8 cellular contexts compared by ENCODE assay signal in genomic region chr9:123326662-123327093, GRCh38. TPM values are rescaled to one million over a fixed set of nuclear protein-coding genes. Genes with fewer than 3 reads are reported as not detected.
DNase-seq lines count a peak whose midpoint lies in the region; ATAC-seq and TF ChIP-seq lines count a peak whose summit lies in the region.

No MANE protein-coding gene starts in this region.

- DNase-seq in astrocyte of the spinal cord (ENCODE audit: low read depth, low spot score) (peak; percentile 8), skeletal muscle cell (ENCODE audit: low read depth) (no peak), right cardiac atrium (no peak), T-helper 1 cell (no peak)
- no peak for DNase-seq in CD4-positive, alpha-beta memory T cell
- DNase-seq in activated effector memory CD4-positive, alpha-beta T cell treated with Interleukin-2 at 50 U/mL for 16 hours: no peak

- no peak for TF ChIP-seq CTCF in astrocyte of the spinal cord (IDR thresholded peaks at IDR 0.05; ENCODE audit: low read depth, low read length)

- POLR2A ChIA-PET in CD4-positive, alpha-beta memory T cell (lab: Charles Lee; ENCODE audit: partially characterized antibody): interaction anchor here (1.1 kb wide), 1 partner anchor 13 kb away, joined by 3 read pairs; no protein-coding TSS in a partner anchor

- no peaks in the 10 kb centered on the region for H3K36me3 Mint-ChIP-seq in CD4-positive, alpha-beta memory T cell

- no peak overlapping the region for H3K27ac Mint-ChIP-seq in CD4-positive, alpha-beta memory T cell

- no peak overlapping the region for H3K4me3 ChIP-seq in astrocyte of the spinal cord (ENCODE audit: low read depth, low read length)
- peak overlapping the region; percentile 11 for H3K4me3 ChIP-seq in skeletal muscle cell (ENCODE audit: low read depth, low read length)
- no peak overlapping the region for H3K4me3 ChIP-seq in CD4-positive, alpha-beta memory T cell (ENCODE audit: low read length in 2 of 2)
- no peak overlapping the region for H3K4me3 ChIP-seq in right cardiac atrium (ENCODE audit: low read length)

- no peaks in the 10 kb centered on the region for H3K27me3 ChIP-seq in CD4-positive, alpha-beta memory T cell (ENCODE audit: insufficient read depth, low read length)
- H3K27me3 ChIP-seq in right cardiac atrium (ENCODE audit: control insufficient read depth, insufficient read depth): no peaks in the 10 kb centered on the region

- CTCF ChIA-PET in CD4-positive, alpha-beta memory T cell (lab: Charles Lee; ENCODE audit: partially characterized antibody): interaction anchor here (1.8 kb wide), 1 partner anchor 13 kb away, joined by 5 read pairs; no protein-coding TSS in a partner anchor

- intact Hi-C loops in CD4-positive, alpha-beta memory T cell (cut with micrococcal nuclease): loop anchor here (10.0 kb wide), 1 partner anchor 422 kb away; the partner anchor contains the start of gene RC3H2
- intact Hi-C loops in right cardiac atrium (cut with DNase I): no loop called here

- H3K27ac ChIP-seq in CD4-positive, alpha-beta memory T cell (ENCODE audit: low read depth, low read length): no peak overlapping the region
- no peak overlapping the region for H3K27ac ChIP-seq in right cardiac atrium (ENCODE audit: low read length)

- H3K36me3 ChIP-seq in CD4-positive, alpha-beta memory T cell (ENCODE audit: insufficient read depth, low read length): no peaks in the 10 kb centered on the region

- no peak overlapping the region for H3K4me3 Mint-ChIP-seq in CD4-positive, alpha-beta memory T cell

- H3K9me3 ChIP-seq in CD4-positive, alpha-beta memory T cell (ENCODE audit: control insufficient read depth in 1 of 2, low read length in 2 of 2): no peaks in the 10 kb centered on the region
- no peaks in the 10 kb centered on the region for H3K9me3 ChIP-seq in right cardiac atrium (ENCODE audit: control insufficient read depth, low read length)

- WGBS in right cardiac atrium: 72% methylated on average over 5 of the region's 5 CpGs

- H3K4me1 ChIP-seq in CD4-positive, alpha-beta memory T cell (ENCODE audit: insufficient read depth, low read length): peaks cover 26% of the 10 kb centered on the region
- H3K4me1 ChIP-seq in right cardiac atrium (ENCODE audit: control insufficient read depth, insufficient read depth, low read length): peaks cover 10% of the 10 kb centered on the region

- in situ Hi-C loops in astrocyte of the spinal cord (cut with HindIII; ENCODE audit: low sequenced_read_pairs): no loop called here

- H3K4me1 Mint-ChIP-seq in CD4-positive, alpha-beta memory T cell: peaks cover 20 to 40% (median 27%) of the 10 kb centered on the region in 4 donors

- no peaks in the 10 kb centered on the region for H3K9me3 Mint-ChIP-seq in CD4-positive, alpha-beta memory T cell

- H3K27me3 Mint-ChIP-seq in CD4-positive, alpha-beta memory T cell: no peaks in the 10 kb centered on the region

- ATAC-seq in GM18909 (IDR thresholded peaks at IDR 0.05; ENCODE audit: poor library complexity, unreplicated experiment) (peak; percentile 50), HG03342 (IDR thresholded peaks at IDR 0.05; ENCODE audit: unreplicated experiment) (peak; percentile 71), right cardiac atrium (no peak)

RNA-seq across cellular contexts. Expression of gene CRB2, which starts 29.3 kb away (rescaled TPM):
- not detected for total RNA-seq in CD4-positive, alpha-beta memory T cell
- not detected for polyA plus RNA-seq in CD4-positive, alpha-beta memory T cell
- under 1 TPM in 3 of 4 donors, not detected in 1; 0.14 to 0.26 (median 0.17) TPM for total RNA-seq in right cardiac atrium
- 0.02 TPM for polyA plus RNA-seq in right cardiac atrium

RNA-seq across cellular contexts. Expression of gene STRBP, which starts 58.3 kb away (rescaled TPM):
- total RNA-seq in CD4-positive, alpha-beta memory T cell: 10 to 100 TPM; 21.1 to 23.8 TPM
- polyA plus RNA-seq in CD4-positive, alpha-beta memory T cell: 10 to 100 TPM; 17.5 to 21.5 TPM
- total RNA-seq in right cardiac atrium: 10 to 100 TPM; 18.2 to 26.8 (median 22.8) TPM
- 9.8 TPM for polyA plus RNA-seq in right cardiac atrium

Comparison
In these comparisons a context has a peak if more than half of its experiments do, and no peak if none do; other contexts are left out.
1. ATAC-seq: peak in GM18909 (single experiment) and HG03342 (single experiment); none in right cardiac atrium (0 of 2).